12 cellular contexts compared by ENCODE assay signal in the genomic region with DNA sequence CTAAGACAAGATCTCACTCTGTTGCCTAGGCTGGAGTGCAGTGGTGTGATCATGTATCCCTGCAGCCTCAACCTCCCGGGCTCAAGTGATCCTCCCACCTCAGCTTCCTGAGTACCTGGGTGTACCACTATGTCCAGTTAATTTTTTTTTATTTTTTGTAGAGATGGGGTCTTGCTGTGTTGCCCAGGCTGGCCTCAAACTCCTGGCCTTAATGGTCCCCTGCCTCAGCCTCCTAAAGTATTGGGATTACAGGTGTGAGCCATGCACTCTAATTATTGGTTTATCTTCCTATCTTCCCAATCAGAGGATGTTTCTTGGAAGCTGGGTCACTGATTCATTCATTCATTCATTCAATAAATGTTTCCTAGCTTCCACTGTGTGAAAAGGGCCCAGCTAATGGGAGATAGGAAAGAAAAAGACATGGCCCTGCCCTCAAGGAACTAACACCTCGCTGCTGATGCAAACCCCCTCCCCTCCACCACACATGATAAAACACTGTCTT. TPM values are rescaled to one million over a fixed set of nuclear protein-coding genes. Genes with fewer than 3 reads are reported as not detected.
A peak's percentile ranks its signal among the peaks of the same experiment; 100 is the strongest.
DNase-seq lines count a peak whose midpoint lies in the region; ATAC-seq and TF ChIP-seq lines count a peak whose summit lies in the region.
"Had no signal": no experiment of that assay in that cellular context is flagged by ENCODE, and none has a peak within 500 bp of the region (broad histone marks: within the 10 kb centered on the region; RNA-seq: fewer than 3 reads in every experiment).

No MANE protein-coding gene starts in this region.

- peaks cover 2% of the 10 kb centered on the region for H3K36me3 Mint-ChIP-seq in chondrocyte (ENCODE audit: low read depth)

- no peaks in the 10 kb centered on the region for H3K4me1 Mint-ChIP-seq in chondrocyte (ENCODE audit: low read depth)

- H3K9me3 ChIP-seq in HEK293 (ENCODE audit: control insufficient read depth, insufficient read depth, low read depth, low read length), result no peaks in the 10 kb centered on the region

- TF ChIP-seq CTCF in HEK293 (tag by site-specific recombination; IDR thresholded peaks at IDR 0.05) (no peak), chondrocyte (IDR thresholded peaks at IDR 0.05) (no peak)

- no peaks in the 10 kb centered on the region for H3K27me3 Mint-ChIP-seq in chondrocyte (ENCODE audit: low read depth)

- CTCF ChIA-PET in HEK293 (lab: Yijun Ruan, JAX), result interaction anchor here (0.7 to 1.5 kb wide), 3 partner anchors 60 to 114 kb away, joined by 4 to 7 read pairs (median 4); a partner anchor contains a TSS

- no peak overlapping the region for H3K4me3 ChIP-seq in HEK293 (ENCODE audit: low read depth, low read length)

- peaks cover 0 to 2% of the 10 kb centered on the region in 2 experiments; a peak in 2 of 3 replicates for H3K36me3 ChIP-seq in HEK293 (ENCODE audit: control insufficient read depth in 2 of 2, insufficient read depth in 1 of 2, low read length in 2 of 2)

- DNase-seq in chondrocyte (ENCODE audit: low spot score), result peak; percentile 2
- DNase-seq in DMS 273 (lab: John Stamatoyannopoulos, UW; ENCODE audit: unreplicated experiment), result no peak
- DNase-seq: DMS 273 treated with DMSO at 0.1 percent for 48 hours, H7, NCI-H1417 treated with DMSO at 0.1 percent for 48 hours, NCI-H187 treated with DMSO at 0.1 percent for 48 hours, NCI-H226, NCI-H524 treated with DMSO at 0.1 percent for 48 hours, T-helper 1 cell had no signal

- ATAC-seq in GM19397 (IDR thresholded peaks at IDR 0.05; ENCODE audit: unreplicated experiment), result no peak

- POLR2A ChIA-PET in HEK293 (lab: Yijun Ruan, JAX), result interaction anchor here (0.7 to 1.0 kb wide), 4 partner anchors 9 to 1418 kb away, joined by 3 to 7 read pairs (median 4); a partner anchor contains a TSS

- H3K9me3 Mint-ChIP-seq in chondrocyte (ENCODE audit: low read depth), result no peaks in the 10 kb centered on the region

- no peak overlapping the region for H3K27ac Mint-ChIP-seq in chondrocyte (ENCODE audit: unreplicated experiment)

- no peak overlapping the region for H3K4me3 Mint-ChIP-seq in chondrocyte (ENCODE audit: unreplicated experiment)
- H3K4me3 Mint-ChIP-seq: CD14-positive monocyte had no signal

- no peaks in the 10 kb centered on the region for H3K4me1 ChIP-seq in HEK293 (ENCODE audit: control insufficient read depth, insufficient read depth, low read length)

- no peak overlapping the region for H3K27ac ChIP-seq in HEK293 (ENCODE audit: extremely low read depth, low read depth, low read length)

TF ChIP-seq in HEK293, 187 proteins besides CTCF, POLR2A, EP300 and RAD21:
- peak; percentile 61; the same call in 1 of the 2 replicates for TF ChIP-seq ZNF24 (tag by site-specific recombination; IDR thresholded peaks at IDR 0.05)
- no peak for TF ChIP-seq ZNF626 (tag by site-specific recombination; IDR thresholded peaks at IDR 0.05)
- TF ChIP-seq SP7 (tag by site-specific recombination; IDR thresholded peaks at IDR 0.05), result no peak
- TF ChIP-seq ZNF121 (tag by site-specific recombination; IDR thresholded peaks at IDR 0.05), result peak; percentile 95

RNA-seq across cellular contexts. Expression of a gene that starts 8.5 kb away (rescaled TPM):
- 2.4 to 3.2 TPM (median 2.9 TPM) in 3 replicates for total RNA-seq in chondrocyte

RNA-seq across cellular contexts. Expression of a gene that starts 9.4 kb away (rescaled TPM):
- total RNA-seq in chondrocyte, result 10.9 to 17.0 TPM (median 16.3 TPM) in 3 replicates

RNA-seq across cellular contexts. Expression of a gene that starts 17.3 kb away (rescaled TPM):
- 19.3 to 21.1 TPM (median 20.3 TPM) in 3 replicates for total RNA-seq in chondrocyte

RNA-seq across cellular contexts. Expression of a gene that starts 45.7 kb away (rescaled TPM):
- total RNA-seq in chondrocyte, result 73.5 to 79.7 TPM (median 78.3 TPM) in 3 replicates

RNA-seq across cellular contexts. Expression of a gene that starts 53.1 kb away (rescaled TPM):
- 111 to 122 TPM (median 120 TPM) in 3 replicates for total RNA-seq in chondrocyte
